ENCODE assay signal across 11 cellular contexts in genomic region chr6:63804381-63804956, GRCh38.
DNase-seq lines count a peak whose midpoint lies in the region; ATAC-seq, FAIRE-seq and TF ChIP-seq lines count a peak whose summit lies in the region.
"Had no signal": no experiment of that assay in that cellular context is flagged by ENCODE, and none has a peak within 500 bp of the region (broad histone marks: within the 10 kb centered on the region; RNA-seq: fewer than 3 reads in every experiment).

No MANE protein-coding gene starts in this region.

- H3K36me3 ChIP-seq in kidney epithelial cell (ENCODE audit: control insufficient read depth, insufficient read depth, low read length): no peaks in the 10 kb centered on the region
- H3K36me3 ChIP-seq: ovary had no signal

- H3K4me3 ChIP-seq in kidney epithelial cell (ENCODE audit: low read depth, low read length): no peak overlapping the region
- H3K4me3 ChIP-seq: ovary had no signal

- ATAC-seq in HG03342 (IDR thresholded peaks at IDR 0.05; ENCODE audit: unreplicated experiment): no peak
- ATAC-seq in GM19324 (IDR thresholded peaks at IDR 0.05; ENCODE audit: low FRiP score, unreplicated experiment): no peak

- FAIRE-seq in HTR-8/SVneo (lab: Jason Lieb, UNC): no peak

- TF ChIP-seq CTCF in kidney epithelial cell (IDR thresholded peaks at IDR 0.05; ENCODE audit: insufficient read depth, low read length, poor library complexity, severe bottlenecking): no peak

- DNase-seq in AG08396 (ENCODE audit: low spot score) (peak; percentile 31), HTR-8/SVneo (ENCODE audit: insufficient read length, low spot score) (peak; percentile 45), amniotic epithelial cell (ENCODE audit: low read depth) (peak; percentile 96), kidney epithelial cell (ENCODE audit: low read depth) (peak; percentile 54), NCI-H1436 treated with DMSO at 0.1 percent for 48 hours (lab: John Stamatoyannopoulos, UW) (no peak), NCI-H128 (lab: John Stamatoyannopoulos, UW; ENCODE audit: unreplicated experiment) (no peak)
- DNase-seq: CD4-positive, alpha-beta memory T cell; NCI-H2171; ovary had no signal

- H3K27me3 ChIP-seq in kidney epithelial cell (ENCODE audit: control insufficient read depth, insufficient read depth, low read length): no peaks in the 10 kb centered on the region
- H3K27me3 ChIP-seq: ovary had no signal

Comparison
In these comparisons a context has a peak if more than half of its experiments do, and no peak if none do; other contexts are left out.
1. DNase-seq: peak in AG08396 (single experiment), HTR-8/SVneo (single experiment), amniotic epithelial cell (single experiment) and kidney epithelial cell (single experiment); none in NCI-H1436 treated with DMSO at 0.1 percent for 48 hours (single experiment) and NCI-H128 (single experiment).